18 cellular contexts compared by ENCODE assay signal in the genomic region with DNA sequence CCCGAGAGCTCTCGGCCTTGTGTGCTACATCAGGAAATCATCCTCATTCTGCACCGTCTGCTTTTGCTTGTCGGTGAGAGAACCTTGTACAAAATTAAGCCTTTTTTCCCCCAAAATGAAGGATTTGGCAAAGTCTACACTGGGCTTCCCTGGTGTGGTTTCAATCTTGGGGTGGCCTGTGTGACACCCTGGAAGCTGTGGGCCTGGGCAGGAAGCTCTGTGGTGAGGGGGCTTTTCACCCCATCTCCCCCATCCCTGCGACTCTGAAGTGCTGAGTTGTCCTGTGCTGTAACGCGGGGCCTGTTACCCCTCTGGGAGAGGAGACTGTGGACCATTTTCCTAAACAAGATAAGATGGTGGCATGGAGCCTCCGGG. TPM values are rescaled to one million over a fixed set of nuclear protein-coding genes. Genes with fewer than 3 reads are reported as not detected.
A peak's percentile ranks its signal among the peaks of the same experiment; 100 is the strongest.
DNase-seq lines count a peak whose midpoint lies in the region; ATAC-seq, FAIRE-seq and TF ChIP-seq lines count a peak whose summit lies in the region.
"Had no signal": no experiment of that assay in that cellular context is flagged by ENCODE, and none has a peak within 500 bp of the region (broad histone marks: within the 10 kb centered on the region; RNA-seq: fewer than 3 reads in every experiment).

No MANE protein-coding gene starts in this region.

- no peak overlapping the region for H3K4me3 Mint-ChIP-seq in activated naive CD4-positive, alpha-beta T cell treated with anti-CD3 and anti-CD28 coated beads, Interleukin-2, amount 50 U/mL, for 24 hours
- no peak overlapping the region for H3K4me3 Mint-ChIP-seq in activated CD4-positive, alpha-beta memory T cell treated with anti-CD3 and anti-CD28 coated beads, Interleukin-2, amount 10 ng/mL, durations not matched to agents 7 days and 5 days
- H3K4me3 Mint-ChIP-seq: effector memory CD8-positive, alpha-beta T cell; IgD-negative memory B cell; neural progenitor cell; WTC11 had no signal

- peak overlapping the region; percentile 74 for H3K27ac Mint-ChIP-seq in activated naive CD4-positive, alpha-beta T cell treated with anti-CD3 and anti-CD28 coated beads, Interleukin-2, amount 50 U/mL, for 24 hours
- peak overlapping the region; percentile 68 for H3K27ac Mint-ChIP-seq in activated CD4-positive, alpha-beta memory T cell treated with anti-CD3 and anti-CD28 coated beads, Interleukin-2, amount 10 ng/mL, durations not matched to agents 7 days and 5 days
- H3K27ac Mint-ChIP-seq: effector memory CD8-positive, alpha-beta T cell; IgD-negative memory B cell; neural progenitor cell had no signal

- FAIRE-seq in kidney (lab: Jason Lieb, UNC), result no peak
- FAIRE-seq: keratinocyte had no signal

- DNase-seq in activated naive CD4-positive, alpha-beta T cell treated with anti-CD3 and anti-CD28 coated beads, Interleukin-2, amount 50 U/mL, for 16 hours, result no peak
- DNase-seq in activated CD4-positive, alpha-beta memory T cell treated with anti-CD3 and anti-CD28 coated beads, Interleukin-2, amount 10 ng/mL, durations not matched to agents 7 days and 5 days, result no peak
- DNase-seq in kidney (peak; percentile 24), ureter (ENCODE audit: low spot score) (peak; percentile 33), middle frontal gyrus (ENCODE audit: extremely low spot score, low spot score) (no peak)
- DNase-seq: COR-L47; effector memory CD8-positive, alpha-beta T cell; MM.1S; NCI-H187; retina; substantia nigra had no signal

- peaks cover 58% of the 10 kb centered on the region for H3K4me1 Mint-ChIP-seq in activated naive CD4-positive, alpha-beta T cell treated with anti-CD3 and anti-CD28 coated beads, Interleukin-2, amount 50 U/mL, for 24 hours
- peaks cover 74% of the 10 kb centered on the region for H3K4me1 Mint-ChIP-seq in activated CD4-positive, alpha-beta memory T cell treated with anti-CD3 and anti-CD28 coated beads, Interleukin-2, amount 10 ng/mL, durations not matched to agents 7 days and 5 days

- no peak overlapping the region for H3K9ac ChIP-seq in kidney (ENCODE audit: low read length in 2 of 2)
- H3K9ac ChIP-seq: neural progenitor cell had no signal

- intact Hi-C loops in kidney (cut with DNase I), result no loop called here

- no peak for TF ChIP-seq CTCF in kidney (IDR thresholded peaks at IDR 0.05; ENCODE audit: borderline replicate concordance, extremely low read depth, insufficient read depth)

- peaks cover 0 to 3% of the 10 kb centered on the region in 2 donors for H3K9me3 ChIP-seq in kidney (ENCODE audit: control insufficient read depth in 1 of 2, low read length in 2 of 2)

- POLR2A ChIA-PET in activated CD4-positive, alpha-beta memory T cell treated with anti-CD3 and anti-CD28 coated beads, Interleukin-2, amount 10 ng/mL, durations not matched to agents 7 days and 5 days (lab: Charles Lee), result interaction anchor here (0.9 to 4.6 kb wide), 2 partner anchors 16 to 23 kb away, joined by 3 to 25 read pairs; no protein-coding TSS in a partner anchor

- H3K4me3 ChIP-seq in kidney (ENCODE audit: low read length in 2 of 2), result no peak overlapping the region
- H3K4me3 ChIP-seq: neural progenitor cell had no signal

- peaks cover 3% of the 10 kb centered on the region for H3K9me3 Mint-ChIP-seq in activated naive CD4-positive, alpha-beta T cell treated with anti-CD3 and anti-CD28 coated beads, Interleukin-2, amount 50 U/mL, for 24 hours
- H3K9me3 Mint-ChIP-seq in activated CD4-positive, alpha-beta memory T cell treated with anti-CD3 and anti-CD28 coated beads, Interleukin-2, amount 10 ng/mL, durations not matched to agents 7 days and 5 days, result peaks cover 6% of the 10 kb centered on the region
- H3K9me3 Mint-ChIP-seq: effector memory CD8-positive, alpha-beta T cell had no signal

- CTCF ChIA-PET in activated CD4-positive, alpha-beta memory T cell treated with anti-CD3 and anti-CD28 coated beads, Interleukin-2, amount 10 ng/mL, durations not matched to agents 7 days and 5 days (lab: Charles Lee), result interaction anchor here (0.6 kb wide), 1 partner anchor 1666 kb away, joined by 3 read pairs; no protein-coding TSS in a partner anchor

- H3K4me1 ChIP-seq in kidney (ENCODE audit: control insufficient read depth in 1 of 2, insufficient read depth in 1 of 2, low read depth in 1 of 2, low read length in 2 of 2), result no peaks in the 10 kb centered on the region

- peaks cover 5% of the 10 kb centered on the region for H3K36me3 Mint-ChIP-seq in activated naive CD4-positive, alpha-beta T cell treated with anti-CD3 and anti-CD28 coated beads, Interleukin-2, amount 50 U/mL, for 24 hours
- H3K36me3 Mint-ChIP-seq in activated CD4-positive, alpha-beta memory T cell treated with anti-CD3 and anti-CD28 coated beads, Interleukin-2, amount 10 ng/mL, durations not matched to agents 7 days and 5 days (ENCODE audit: low read depth), result peaks cover 34% of the 10 kb centered on the region
- H3K36me3 Mint-ChIP-seq: IgD-negative memory B cell, neural progenitor cell, WTC11 had no signal

- no peaks in the 10 kb centered on the region for H3K36me3 ChIP-seq in kidney (ENCODE audit: control insufficient read depth in 1 of 2, insufficient read depth in 2 of 2, low read length in 2 of 2)
- H3K36me3 ChIP-seq: neural progenitor cell had no signal

- peaks cover 2% of the 10 kb centered on the region for H3K27me3 Mint-ChIP-seq in activated naive CD4-positive, alpha-beta T cell treated with anti-CD3 and anti-CD28 coated beads, Interleukin-2, amount 50 U/mL, for 24 hours
- H3K27me3 Mint-ChIP-seq in activated CD4-positive, alpha-beta memory T cell treated with anti-CD3 and anti-CD28 coated beads, Interleukin-2, amount 10 ng/mL, durations not matched to agents 7 days and 5 days, result no peaks in the 10 kb centered on the region

- H3K27ac ChIP-seq in kidney (ENCODE audit: low read depth in 2 of 2, low read length in 2 of 2), result no peak overlapping the region
- H3K27ac ChIP-seq: neural progenitor cell had no signal

- no peak for ATAC-seq in GM18858 (IDR thresholded peaks at IDR 0.05; ENCODE audit: unreplicated experiment)
- no peak for ATAC-seq in GM19328 (IDR thresholded peaks at IDR 0.05; ENCODE audit: unreplicated experiment)
- ATAC-seq: effector memory CD8-positive, alpha-beta T cell; WTC11 had no signal

RNA-seq across cellular contexts. Expression of gene AHRR, which starts 55.4 kb away (rescaled TPM):
- total RNA-seq in activated CD4-positive, alpha-beta memory T cell treated with anti-CD3 and anti-CD28 coated beads, Interleukin-2, amount 10 ng/mL, durations not matched to agents 7 days and 5 days, result 10 to 100 TPM; 23.6 to 24.6 TPM
- total RNA-seq in kidney (1.7 TPM), ureter (7.4 TPM)
- 0.71 TPM for polyA plus RNA-seq in kidney (ENCODE audit: insufficient read depth, low read depth, low replicate concordance)

Comparison
In these comparisons a context has a peak if more than half of its experiments do, and no peak if none do; other contexts are left out.
1. DNase-seq: peak in kidney (single experiment) and ureter (single experiment); none in activated naive CD4-positive, alpha-beta T cell treated with anti-CD3 and anti-CD28 coated beads, Interleukin-2, amount 50 U/mL, for 16 hours (single experiment), activated CD4-positive, alpha-beta memory T cell treated with anti-CD3 and anti-CD28 coated beads, Interleukin-2, amount 10 ng/mL, durations not matched to agents 7 days and 5 days (single experiment) and middle frontal gyrus (single experiment).